ENCODE assay signal across 10 cellular contexts in genomic region chr21:41368361-41369104, GRCh38. TPM values are rescaled to one million over a fixed set of nuclear protein-coding genes. Genes with fewer than 3 reads are reported as not detected.
A peak's percentile ranks its signal among the peaks of the same experiment; 100 is the strongest.
DNase-seq lines count a peak whose midpoint lies in the region; ATAC-seq and TF ChIP-seq lines count a peak whose summit lies in the region.
"Had no signal": no experiment of that assay in that cellular context is flagged by ENCODE, and none has a peak within 500 bp of the region (broad histone marks: within the 10 kb centered on the region; RNA-seq: fewer than 3 reads in every experiment).

No MANE protein-coding gene starts in this region.

- ATAC-seq in Right ventricle myocardium inferior (no peak), GM21528 (IDR thresholded peaks at IDR 0.05; ENCODE audit: low FRiP score, unreplicated experiment) (no peak), GM18498 (IDR thresholded peaks at IDR 0.05; ENCODE audit: unreplicated experiment) (no peak)
- ATAC-seq in activated CD8-positive, alpha-beta T cell treated with anti-CD3 and anti-CD28 coated beads for 36 hours = no peak

- peaks cover 71% of the 10 kb centered on the region for H3K4me1 Mint-ChIP-seq in activated CD8-positive, alpha-beta T cell treated with anti-CD3 and anti-CD28 coated beads for 36 hours (ENCODE audit: low read depth)

- no peak for TF ChIP-seq POLR2A in vagina (IDR thresholded peaks at IDR 0.05)

- no peaks in the 10 kb centered on the region for H3K9me3 Mint-ChIP-seq in activated CD8-positive, alpha-beta T cell treated with anti-CD3 and anti-CD28 coated beads for 36 hours

- H3K4me1 ChIP-seq in right atrium auricular region (peaks cover 0 to 49% of the 10 kb centered on the region in 2 donors), mucosa of stomach (ENCODE audit: control insufficient read depth, insufficient read depth, low read length) (peaks cover 42% of the 10 kb centered on the region), vagina (peaks cover 41% of the 10 kb centered on the region)

- intact Hi-C loops in Right ventricle myocardium inferior (cut with DNase I) (loop anchor here (5.0 kb wide), 1 partner anchor 59 kb away; the partner anchor contains the start of gene MX1), vagina (cut with DNase I) (no loop called here)
- intact Hi-C loops in activated CD8-positive, alpha-beta T cell treated with anti-CD3 and anti-CD28 coated beads for 36 hours (cut with micrococcal nuclease) = no loop called here

- H3K36me3 ChIP-seq in right atrium auricular region = no peaks in the 10 kb centered on the region
- no peaks in the 10 kb centered on the region for H3K36me3 ChIP-seq in mucosa of stomach (ENCODE audit: control insufficient read depth, insufficient read depth, low read length)
- no peaks in the 10 kb centered on the region for H3K36me3 ChIP-seq in vagina

- POLR2A ChIA-PET in activated CD8-positive, alpha-beta T cell treated with anti-CD3 and anti-CD28 coated beads for 36 hours (lab: Charles Lee) = interaction anchor here (0.7 to 1.8 kb wide), 5 partner anchors 7 to 199 kb away, joined by 3 to 7 read pairs (median 4); partner anchors contain the start of genes MX1 and MX2

- H3K4me3 ChIP-seq in right atrium auricular region (peak overlapping the region; percentile 13 to 46), mucosa of stomach (ENCODE audit: low read length) (no peak overlapping the region), vagina (peak overlapping the region; percentile 14 to 39)

- TF ChIP-seq CTCF in right atrium auricular region (IDR thresholded peaks at IDR 0.05) (no peak), vagina (IDR thresholded peaks at IDR 0.05) (no peak)
- no peak for TF ChIP-seq CTCF in activated CD8-positive, alpha-beta T cell treated with anti-CD3 and anti-CD28 coated beads for 36 hours (IDR thresholded peaks at IDR 0.05)

- no peak for DNase-seq in right atrium auricular region (ENCODE audit: low spot score)
- no peak for DNase-seq in Right ventricle myocardium inferior (ENCODE audit: missing footprints)
- no peak for DNase-seq in activated CD8-positive, alpha-beta T cell treated with anti-CD3 and anti-CD28 coated beads for 36 hours
- DNase-seq in vagina (ENCODE audit: extremely low spot score in 2 of 2) = no peak
- no peak for DNase-seq in SHP77 (lab: John Stamatoyannopoulos, UW)

- H3K4me3 Mint-ChIP-seq in activated CD8-positive, alpha-beta T cell treated with anti-CD3 and anti-CD28 coated beads for 36 hours = peak overlapping the region; percentile 70

- H3K9ac ChIP-seq in mucosa of stomach (ENCODE audit: low read length) = peak overlapping the region; percentile 24

- H3K9me3 ChIP-seq in right atrium auricular region (no peaks in the 10 kb centered on the region), mucosa of stomach (ENCODE audit: control insufficient read depth, low read length) (no peaks in the 10 kb centered on the region), vagina (no peaks in the 10 kb centered on the region)

- H3K27ac ChIP-seq in right atrium auricular region (peak overlapping the region; percentile 32 to 68), vagina (peak overlapping the region; percentile 80)

- CTCF ChIA-PET in activated CD8-positive, alpha-beta T cell treated with anti-CD3 and anti-CD28 coated beads for 36 hours (lab: Charles Lee) = interaction anchor here (0.6 to 1.9 kb wide), 4 partner anchors 11 to 85 kb away, joined by 3 to 12 read pairs (median 3); partner anchors contain the start of gene MX1

- H3K27me3 Mint-ChIP-seq in activated CD8-positive, alpha-beta T cell treated with anti-CD3 and anti-CD28 coated beads for 36 hours = no peaks in the 10 kb centered on the region

- no peaks in the 10 kb centered on the region for H3K27me3 ChIP-seq in right atrium auricular region
- no peaks in the 10 kb centered on the region for H3K27me3 ChIP-seq in mucosa of stomach (ENCODE audit: control insufficient read depth, insufficient read depth, low read length)
- H3K27me3 ChIP-seq in vagina = no peaks in the 10 kb centered on the region

- peaks cover 3% of the 10 kb centered on the region for H3K36me3 Mint-ChIP-seq in activated CD8-positive, alpha-beta T cell treated with anti-CD3 and anti-CD28 coated beads for 36 hours (ENCODE audit: low read depth)

- peak overlapping the region; percentile 92 for H3K27ac Mint-ChIP-seq in activated CD8-positive, alpha-beta T cell treated with anti-CD3 and anti-CD28 coated beads for 36 hours

RNA-seq across cellular contexts. Expression of gene MX2, which starts 6.7 kb away (rescaled TPM):
- total RNA-seq in right atrium auricular region (1 to 10 TPM; 5.5 to 5.9 TPM), Right ventricle myocardium inferior (4.8 TPM), vagina (13.5 TPM)
- 10 to 100 TPM in 1 of 2 experiments, 1 to 10 TPM in 1; 9.2 to 10.3 TPM for total RNA-seq in activated CD8-positive, alpha-beta T cell treated with anti-CD3 and anti-CD28 coated beads for 36 hours
- total RNA-seq: osteocyte, SK-MEL-5 had no signal

RNA-seq across cellular contexts. Expression of gene FAM3B, which starts 51.9 kb away (rescaled TPM):
- total RNA-seq in right atrium auricular region (not detected), Right ventricle myocardium inferior (not detected), vagina (2.9 TPM)
- total RNA-seq in activated CD8-positive, alpha-beta T cell treated with anti-CD3 and anti-CD28 coated beads for 36 hours = not detected
- total RNA-seq: osteocyte, SK-MEL-5 had no signal

RNA-seq across cellular contexts. Expression of gene MX1, which starts 57.5 kb away (rescaled TPM):
- total RNA-seq in right atrium auricular region (1 to 10 TPM; 6.9 to 8.5 TPM), Right ventricle myocardium inferior (11.0 TPM), vagina (16.7 TPM)
- total RNA-seq in activated CD8-positive, alpha-beta T cell treated with anti-CD3 and anti-CD28 coated beads for 36 hours = 10 to 100 TPM; 39.4 to 40.0 TPM
